Comparison of ENCODE assay signal across 19 cellular contexts in the genomic region with DNA sequence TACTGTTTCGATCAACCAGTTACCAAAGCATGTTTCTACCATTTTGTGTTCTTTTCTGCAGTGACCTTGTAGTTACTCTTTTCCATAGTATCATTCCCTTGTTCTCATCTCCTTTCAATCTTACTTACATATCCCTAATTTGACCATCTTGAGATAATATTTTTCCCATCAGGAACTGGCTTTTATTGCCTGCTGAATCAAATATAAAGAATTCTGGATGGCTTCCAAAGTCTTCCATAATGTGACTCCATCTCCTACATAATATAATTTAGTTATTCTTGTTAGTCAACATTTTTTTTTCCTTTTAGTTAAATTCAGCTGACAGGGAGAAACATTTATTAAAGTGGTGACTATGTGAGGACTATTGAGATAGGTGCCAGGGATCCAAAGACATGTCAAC. TPM values are rescaled to one million over a fixed set of nuclear protein-coding genes. Genes with fewer than 3 reads are reported as not detected.
DNase-seq lines count a peak whose midpoint lies in the region; ATAC-seq and TF ChIP-seq lines count a peak whose summit lies in the region.
"Had no signal": no experiment of that assay in that cellular context is flagged by ENCODE, and none has a peak within 500 bp of the region (broad histone marks: within the 10 kb centered on the region; RNA-seq: fewer than 3 reads in every experiment).

No MANE protein-coding gene starts in this region.

- POLR2A ChIA-PET in SK-N-SH (lab: Yijun Ruan, JAX), result no interaction called here

- H3K9me3 ChIP-seq in GM23248 (ENCODE audit: low read depth), result no peaks in the 10 kb centered on the region
- H3K9me3 ChIP-seq in SK-N-SH, result no peaks in the 10 kb centered on the region
- H3K9me3 ChIP-seq: BE2C had no signal

- H3K9me2 ChIP-seq in GM23248 (ENCODE audit: insufficient read depth) (no peaks in the 10 kb centered on the region), SK-N-SH (no peaks in the 10 kb centered on the region), GM23338 (ENCODE audit: insufficient read depth) (no peaks in the 10 kb centered on the region)

- TF ChIP-seq CTCF in SK-N-SH (IDR thresholded peaks at IDR 0.05) (no peak), GM23338 (conservative IDR thresholded peaks at IDR 0.05; ENCODE audit: low read depth in 2 of 2) (no peak)

- H3K79me2 ChIP-seq in GM23248 (ENCODE audit: insufficient read depth), result peaks cover 100% of the 10 kb centered on the region
- H3K79me2 ChIP-seq in SK-N-SH (ENCODE audit: insufficient read depth), result peaks cover 99% of the 10 kb centered on the region
- H3K79me2 ChIP-seq in GM23338 (replicated peaks; ENCODE audit: insufficient read depth), result peaks cover 99% of the 10 kb centered on the region

- no peaks in the 10 kb centered on the region for H3K36me3 ChIP-seq in GM23248 (ENCODE audit: low read depth)
- peaks cover 0 to 28% of the 10 kb centered on the region in 2 experiments for H3K36me3 ChIP-seq in SK-N-SH (replicated peaks in 1 of 2; ENCODE audit: control insufficient read depth in 1 of 2, insufficient read depth in 2 of 2, low read length in 1 of 2)
- 0 out of 2 replicates have a peak, but pooled peaks cover 8% of the 10 kb centered on the region for H3K36me3 ChIP-seq in GM23338 (ENCODE audit: insufficient read depth)

- TF ChIP-seq RAD21 in SK-N-SH (IDR thresholded peaks at IDR 0.05; ENCODE audit: low read length), result no peak

- no peak overlapping the region for H2AFZ ChIP-seq in GM23248
- no peak overlapping the region for H2AFZ ChIP-seq in SK-N-SH (ENCODE audit: low read depth)
- no peak overlapping the region for H2AFZ ChIP-seq in GM23338

- peaks cover 6% of the 10 kb centered on the region for H3K4me1 ChIP-seq in GM23248 (ENCODE audit: insufficient read depth)
- H3K4me1 ChIP-seq in SK-N-SH (ENCODE audit: control insufficient read depth in 1 of 2, insufficient read depth in 2 of 2, low read depth in 1 of 2, low read length in 1 of 2), result peaks cover 0 to 10% of the 10 kb centered on the region in 2 experiments; a peak in 2 of 4 replicates
- no peaks in the 10 kb centered on the region for H3K4me1 ChIP-seq in GM23338 (ENCODE audit: insufficient read depth)

- peak overlapping the region; percentile 44 for H3K27ac Mint-ChIP-seq in stimulated activated memory B cell treated with anti-CD40 and anti-IgM and Interleukin-4, amounts not matched to agents 10 μg/mL and 1 μg/mL and 100 μg/mL, for 72 hours
- no peak overlapping the region for H3K27ac Mint-ChIP-seq in GM23338

- DNase-seq in GM23248 (peak; percentile 60), SK-N-SH (no peak), fibroblast of peridontal ligament (ENCODE audit: extremely low read depth) (peak; percentile 37), GM23338 (ENCODE audit: low spot score) (no peak), NCI-H2171 (lab: John Stamatoyannopoulos, UW) (no peak)
- DNase-seq: ACHN; BE2C; Calu3; CD4-positive, alpha-beta memory T cell; DMS53; GOT3; KBM-7; NCI-H1436; NCI-H2029 treated with DMSO at 0.1 percent for 48 hours; NCI-H2227 treated with DMSO at 0.1 percent for 48 hours; NCI-H524; Right ventricle myocardium superior had no signal

- H4K20me1 ChIP-seq in GM23248 (ENCODE audit: insufficient read depth), result 0 out of 2 replicates have a peak, but pooled peaks cover 5% of the 10 kb centered on the region
- H4K20me1 ChIP-seq in SK-N-SH (ENCODE audit: insufficient read depth), result peaks cover 25% of the 10 kb centered on the region
- peaks cover 28% of the 10 kb centered on the region for H4K20me1 ChIP-seq in GM23338 (replicated peaks; ENCODE audit: insufficient read depth)

- TF ChIP-seq EP300 in SK-N-SH (IDR thresholded peaks at IDR 0.05; ENCODE audit: borderline replicate concordance in 1 of 2, low read depth in 1 of 2, low read length in 1 of 2), result no peak

- H3K4me3 Mint-ChIP-seq in stimulated activated memory B cell treated with anti-CD40 and anti-IgM and Interleukin-4, amounts not matched to agents 10 μg/mL and 1 μg/mL and 100 μg/mL, for 72 hours, result no peak overlapping the region
- H3K4me3 Mint-ChIP-seq in GM23338, result no peak overlapping the region

- H3K27ac ChIP-seq in GM23248 (no peak overlapping the region), SK-N-SH (ENCODE audit: low read depth in 2 of 2, low read length in 1 of 2) (peak overlapping the region in 1 of 2 experiments; percentile 50; a peak in 1 of 4 replicates), GM23338 (ENCODE audit: low read depth) (no peak overlapping the region)

- 95 to 100% methylated on average over 1 of the region's 1 CpG for WGBS in GM23248 (ENCODE audit: low coverage in 1 of 2, low lambda C conversion rate in 2 of 2, missing lambda C conversion rate in 2 of 2), 2 experiments
- WGBS in SK-N-SH (ENCODE audit: low lambda C conversion rate), result 90% methylated on average over 1 of the region's 1 CpG

- no peaks in the 10 kb centered on the region for H3K27me3 Mint-ChIP-seq in stimulated activated memory B cell treated with anti-CD40 and anti-IgM and Interleukin-4, amounts not matched to agents 10 μg/mL and 1 μg/mL and 100 μg/mL, for 72 hours
- peaks cover 1% of the 10 kb centered on the region for H3K27me3 Mint-ChIP-seq in GM23338 (ENCODE audit: insufficient read depth, low read depth, poor library complexity)
- H3K27me3 Mint-ChIP-seq: CD4-positive, alpha-beta memory T cell had no signal

- H3F3A ChIP-seq in GM23248 (ENCODE audit: insufficient read depth) (no peaks in the 10 kb centered on the region), SK-N-SH (replicated peaks; ENCODE audit: insufficient read depth) (peaks cover 10% of the 10 kb centered on the region), GM23338 (replicated peaks; ENCODE audit: low read depth) (no peaks in the 10 kb centered on the region)

- H3K4me3 ChIP-seq in GM23248 (no peak overlapping the region), SK-N-SH (ENCODE audit: low read depth in 2 of 2, low read length in 1 of 2) (no peak overlapping the region), GM23338 (no peak overlapping the region)

- CTCF ChIA-PET in SK-N-SH (lab: Yijun Ruan, JAX), result no interaction called here

- no peak overlapping the region for H3K4me2 ChIP-seq in GM23248 (ENCODE audit: unreplicated experiment)
- H3K4me2 ChIP-seq in SK-N-SH, result peak overlapping the region; percentile 43; the same call in 1 of the 2 replicates
- no peak overlapping the region for H3K4me2 ChIP-seq in GM23338

- H3K9ac ChIP-seq in GM23248 (no peak overlapping the region), SK-N-SH (no peak overlapping the region)

- H3K27me3 ChIP-seq in GM23248 (replicated peaks; ENCODE audit: insufficient read depth), result no peaks in the 10 kb centered on the region
- H3K27me3 ChIP-seq in SK-N-SH (ENCODE audit: insufficient read depth), result no peaks in the 10 kb centered on the region
- H3K27me3 ChIP-seq in GM23338 (ENCODE audit: insufficient read depth), result no peaks in the 10 kb centered on the region
- H3K27me3 ChIP-seq: BE2C had no signal

- peaks cover 29% of the 10 kb centered on the region for H3K36me3 Mint-ChIP-seq in stimulated activated memory B cell treated with anti-CD40 and anti-IgM and Interleukin-4, amounts not matched to agents 10 μg/mL and 1 μg/mL and 100 μg/mL, for 72 hours
- peaks cover 7% of the 10 kb centered on the region; the same call in 2 of the 3 replicates for H3K36me3 Mint-ChIP-seq in GM23338 (ENCODE audit: low read depth)

- in situ Hi-C loops in GM23248 (cut with MboI), result no loop called here

- no peak for ATAC-seq in stimulated activated memory B cell treated with anti-CD40 and anti-IgM and Interleukin-4, amounts not matched to agents 10 μg/mL and 1 μg/mL and 100 μg/mL, for 72 hours
- ATAC-seq in GM23338, result no peak
- ATAC-seq in GM19467 (IDR thresholded peaks at IDR 0.05; ENCODE audit: unreplicated experiment), result no peak

- peaks cover 48% of the 10 kb centered on the region for H3K4me1 Mint-ChIP-seq in stimulated activated memory B cell treated with anti-CD40 and anti-IgM and Interleukin-4, amounts not matched to agents 10 μg/mL and 1 μg/mL and 100 μg/mL, for 72 hours
- H3K4me1 Mint-ChIP-seq in GM23338, result peaks cover 2% of the 10 kb centered on the region; the same call in 2 of the 3 replicates

- H3K9me3 Mint-ChIP-seq in stimulated activated memory B cell treated with anti-CD40 and anti-IgM and Interleukin-4, amounts not matched to agents 10 μg/mL and 1 μg/mL and 100 μg/mL, for 72 hours, result no peaks in the 10 kb centered on the region
- no peaks in the 10 kb centered on the region for H3K9me3 Mint-ChIP-seq in GM23338
- H3K9me3 Mint-ChIP-seq: CD4-positive, alpha-beta memory T cell had no signal

TF ChIP-seq in SK-N-SH, 30 proteins besides CTCF, POLR2A, EP300 and RAD21:
- peak; percentile 19; the same call in 1 of the 2 replicates for TF ChIP-seq TCF12 (IDR thresholded peaks at IDR 0.05)
- TF ChIP-seq FOSL2 (IDR thresholded peaks at IDR 0.05; ENCODE audit: borderline replicate concordance, low read depth), result no peak
- TF ChIP-seq RCOR1 (IDR thresholded peaks at IDR 0.05; ENCODE audit: low read length), result no peak
- no peak for TF ChIP-seq FOXJ3 (CRISPR knock-in tag; IDR thresholded peaks at IDR 0.05)
- TF ChIP-seq NFIC (IDR thresholded peaks at IDR 0.05; ENCODE audit: borderline replicate concordance), result peak; percentile 21; the same call in 1 of the 2 replicates

TF ChIP-seq in GM23338, 12 proteins besides CTCF, POLR2A, EP300 and RAD21 (continues in another document):
- TF ChIP-seq POLR2AphosphoS5 (IDR thresholded peaks at IDR 0.05; ENCODE audit: low read depth), result no peak
- TF ChIP-seq CREB1 (CRISPR knock-in tag; IDR thresholded peaks at IDR 0.05; ENCODE audit: low read depth), result no peak
- TF ChIP-seq EZH2 (IDR thresholded peaks at IDR 0.05; ENCODE audit: low read depth, unreplicated experiment), result no peak
- no peak for TF ChIP-seq EZH2phosphoT487 (IDR thresholded peaks at IDR 0.05; ENCODE audit: unreplicated experiment)

RNA-seq across cellular contexts. Expression of a gene that starts 7.0 kb away (rescaled TPM):
- 29.8 and 32.1 TPM in 2 replicates for total RNA-seq in GM23248 (2014; rRNA removed; shearing (Covaris generic))
- polyA plus RNA-seq in GM23248 (2016; fragmentation: Nextera tagmentation; extraction: Ambion mirVana) (56.2 and 57.2 TPM in 2 replicates), SK-N-SH (2012; rRNA removed) (23.4 and 31.3 TPM in 2 replicates), GM23338 (2016; fragmentation: Nextera tagmentation; extraction: Ambion mirVana) (50.0 and 68.6 TPM in 2 replicates)
- 30.5 and 31.8 TPM in 2 replicates for polyA plus RNA-seq in SK-N-SH (2012; cell fraction: cytosol; rRNA removed)
- polyA plus RNA-seq in SK-N-SH (2012; cell fraction: nucleus; rRNA removed), result 13.9 and 34.4 TPM in 2 replicates
- 60.3 and 64.8 TPM in 2 replicates for total RNA-seq in GM23338 (2014; rRNA removed; shearing (Covaris generic))

Comparison
In these comparisons a context has a peak if more than half of its experiments do, and no peak if none do; other contexts are left out.
1. DNase-seq: peak in GM23248 (single experiment) and fibroblast of peridontal ligament (single experiment); none in SK-N-SH (single experiment), GM23338 (single experiment) and NCI-H2171 (single experiment).